1 cellular context compared by ENCODE assay signal in the genomic region with DNA sequence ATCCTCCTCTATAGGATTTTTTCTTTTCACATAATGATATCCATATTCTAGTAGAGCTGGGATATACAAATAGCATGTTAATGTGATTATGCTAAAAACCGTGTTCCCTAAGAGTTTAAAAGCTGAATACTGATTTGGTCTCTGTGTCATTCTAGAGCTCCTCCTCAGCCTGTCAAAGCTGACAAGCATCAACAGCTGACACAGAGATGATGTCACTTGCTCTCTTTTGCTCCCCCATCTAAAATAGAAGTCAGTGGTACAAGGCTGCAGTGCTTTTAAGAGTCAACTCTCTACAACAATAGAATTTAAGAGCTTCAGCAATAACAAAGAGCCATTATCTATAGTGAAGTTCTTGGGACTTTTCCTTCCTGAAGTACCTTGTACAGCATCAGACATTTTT.
TF ChIP-seq lines count a peak whose summit lies in the region.

No MANE protein-coding gene starts in this region.

TF ChIP-seq in K562, 482 proteins besides CTCF, POLR2A, EP300 and RAD21:
- no peak for TF ChIP-seq ZNF431 (CRISPR knock-in tag; IDR thresholded peaks at IDR 0.05)
- TF ChIP-seq, protein P1, sequence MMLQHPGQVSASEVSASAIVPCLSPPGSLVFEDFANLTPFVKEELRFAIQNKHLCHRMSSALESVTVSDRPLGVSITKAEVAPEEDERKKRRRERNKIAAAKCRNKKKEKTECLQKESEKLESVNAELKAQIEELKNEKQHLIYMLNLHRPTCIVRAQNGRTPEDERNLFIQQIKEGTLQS (IDR thresholded peaks at IDR 0.05), result 0 out of 2 replicates have a peak, but pooled peaks have one; percentile 24
- TF ChIP-seq, protein P1 (CRISPR knock-in tag; conservative IDR thresholded peaks at IDR 0.05), result no peak
